In genomic region chr1:63777286-63777685, GRCh38 we compare ENCODE assay signal across 1 cellular context.
TF ChIP-seq lines count a peak whose summit lies in the region.

No MANE protein-coding gene starts in this region.

TF ChIP-seq in SK-N-SH, 30 proteins besides CTCF, POLR2A, EP300 and RAD21 (continued from another document):
- TF ChIP-seq, protein P1, sequence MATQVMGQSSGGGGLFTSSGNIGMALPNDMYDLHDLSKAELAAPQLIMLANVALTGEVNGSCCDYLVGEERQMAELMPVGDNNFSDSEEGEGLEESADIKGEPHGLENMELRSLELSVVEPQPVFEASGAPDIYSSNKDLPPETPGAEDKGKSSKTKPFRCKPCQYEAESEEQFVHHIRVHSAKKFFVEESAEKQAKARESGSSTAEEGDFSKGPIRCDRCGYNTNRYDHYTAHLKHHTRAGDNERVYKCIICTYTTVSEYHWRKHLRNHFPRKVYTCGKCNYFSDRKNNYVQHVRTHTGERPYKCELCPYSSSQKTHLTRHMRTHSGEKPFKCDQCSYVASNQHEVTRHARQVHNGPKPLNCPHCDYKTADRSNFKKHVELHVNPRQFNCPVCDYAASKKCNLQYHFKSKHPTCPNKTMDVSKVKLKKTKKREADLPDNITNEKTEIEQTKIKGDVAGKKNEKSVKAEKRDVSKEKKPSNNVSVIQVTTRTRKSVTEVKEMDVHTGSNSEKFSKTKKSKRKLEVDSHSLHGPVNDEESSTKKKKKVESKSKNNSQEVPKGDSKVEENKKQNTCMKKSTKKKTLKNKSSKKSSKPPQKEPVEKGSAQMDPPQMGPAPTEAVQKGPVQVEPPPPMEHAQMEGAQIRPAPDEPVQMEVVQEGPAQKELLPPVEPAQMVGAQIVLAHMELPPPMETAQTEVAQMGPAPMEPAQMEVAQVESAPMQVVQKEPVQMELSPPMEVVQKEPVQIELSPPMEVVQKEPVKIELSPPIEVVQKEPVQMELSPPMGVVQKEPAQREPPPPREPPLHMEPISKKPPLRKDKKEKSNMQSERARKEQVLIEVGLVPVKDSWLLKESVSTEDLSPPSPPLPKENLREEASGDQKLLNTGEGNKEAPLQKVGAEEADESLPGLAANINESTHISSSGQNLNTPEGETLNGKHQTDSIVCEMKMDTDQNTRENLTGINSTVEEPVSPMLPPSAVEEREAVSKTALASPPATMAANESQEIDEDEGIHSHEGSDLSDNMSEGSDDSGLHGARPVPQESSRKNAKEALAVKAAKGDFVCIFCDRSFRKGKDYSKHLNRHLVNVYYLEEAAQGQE (IDR thresholded peaks at IDR 0.05; ENCODE audit: low read depth, low read length), result no peak
- TF ChIP-seq YY1 (IDR thresholded peaks at IDR 0.05; ENCODE audit: low read depth) (no peak), FOSL2 (IDR thresholded peaks at IDR 0.05; ENCODE audit: borderline replicate concordance, low read depth) (no peak), JUND (IDR thresholded peaks at IDR 0.05) (no peak), SIN3A (IDR thresholded peaks at IDR 0.05; ENCODE audit: borderline replicate concordance, low read depth, low read length) (no peak), FOXJ3 (CRISPR knock-in tag; IDR thresholded peaks at IDR 0.05) (no peak), GABPA (IDR thresholded peaks at IDR 0.05; ENCODE audit: low read depth) (no peak), SMC3 (IDR thresholded peaks at IDR 0.05; ENCODE audit: low read depth, low read length) (no peak)
